ENCODE assay signal across 24 cellular contexts in the genomic region with DNA sequence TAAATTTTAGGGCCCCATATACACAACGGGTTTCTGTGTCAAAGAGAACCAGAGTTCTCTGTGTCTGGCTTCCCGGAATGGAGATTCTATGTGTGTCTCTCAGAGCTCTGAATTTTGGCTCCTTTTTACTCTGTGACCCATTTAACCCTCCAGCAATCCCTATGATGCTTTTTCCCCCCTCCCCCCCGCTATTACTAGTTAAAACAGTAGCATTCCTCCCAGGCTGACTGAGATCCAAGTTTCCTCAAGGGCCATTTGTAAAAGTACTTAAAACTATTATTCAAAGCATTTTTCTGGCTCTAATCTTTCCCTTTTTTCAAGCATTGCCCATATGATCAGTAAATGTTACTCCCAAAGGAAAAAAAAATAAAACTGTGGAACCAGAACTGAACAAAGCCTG. TPM values are rescaled to one million over a fixed set of nuclear protein-coding genes. Genes with fewer than 3 reads are reported as not detected.
"Had no signal": no experiment of that assay in that cellular context is flagged by ENCODE, and none has a peak within 500 bp of the region (broad histone marks: within the 10 kb centered on the region; RNA-seq: fewer than 3 reads in every experiment).

No MANE protein-coding gene starts in this region.

- H3K4me3 Mint-ChIP-seq: activated CD4-positive, alpha-beta memory T cell treated with anti-CD3 and anti-CD28 coated beads, Interleukin-2, amount 10 ng/mL, durations not matched to agents 7 days and 5 days; activated CD4-positive, alpha-beta T cell treated with anti-CD3 and anti-CD28 coated beads, Interleukin-2, amount 10 ng/mL, durations not matched to agents 7 days and 5 days; activated naive CD4-positive, alpha-beta T cell treated with anti-CD3 and anti-CD28 coated beads, Interleukin-2, amount 10 ng/mL, durations not matched to agents 7 days and 5 days; activated T-cell treated with anti-CD3 and anti-CD28 coated beads, Interleukin-2, amount 50 U/mL, for 24 hours; naive B cell; nephron progenitor cell; type B pancreatic cell had no signal

- H3K27ac ChIP-seq: body of pancreas, esophagus squamous epithelium, lower lobe of right lung, neutrophil, right lobe of liver, testis, uterus had no signal

- H3K9me3 ChIP-seq: body of pancreas, esophagus squamous epithelium, lower lobe of right lung, neutrophil, right lobe of liver, testis, uterus had no signal

- H3K9me3 Mint-ChIP-seq: activated CD4-positive, alpha-beta memory T cell treated with anti-CD3 and anti-CD28 coated beads, Interleukin-2, amount 10 ng/mL, durations not matched to agents 7 days and 5 days; activated CD4-positive, alpha-beta T cell treated with anti-CD3 and anti-CD28 coated beads, Interleukin-2, amount 10 ng/mL, durations not matched to agents 7 days and 5 days; activated naive CD4-positive, alpha-beta T cell treated with anti-CD3 and anti-CD28 coated beads, Interleukin-2, amount 10 ng/mL, durations not matched to agents 7 days and 5 days; activated T-cell treated with anti-CD3 and anti-CD28 coated beads, Interleukin-2, amount 50 U/mL, for 24 hours; nephron progenitor cell; type B pancreatic cell had no signal

- H3K36me3 ChIP-seq: esophagus squamous epithelium, lower lobe of right lung, neutrophil, right lobe of liver, uterus had no signal

- H3K27ac Mint-ChIP-seq: activated CD4-positive, alpha-beta memory T cell treated with anti-CD3 and anti-CD28 coated beads, Interleukin-2, amount 10 ng/mL, durations not matched to agents 7 days and 5 days; activated CD4-positive, alpha-beta T cell treated with anti-CD3 and anti-CD28 coated beads, Interleukin-2, amount 10 ng/mL, durations not matched to agents 7 days and 5 days; activated naive CD4-positive, alpha-beta T cell treated with anti-CD3 and anti-CD28 coated beads, Interleukin-2, amount 10 ng/mL, durations not matched to agents 7 days and 5 days; activated T-cell treated with anti-CD3 and anti-CD28 coated beads, Interleukin-2, amount 50 U/mL, for 24 hours; naive B cell; nephron progenitor cell; progenitor cell of endocrine pancreas; type B pancreatic cell had no signal

- H3K4me3 ChIP-seq: body of pancreas, esophagus squamous epithelium, lower lobe of right lung, right lobe of liver, testis, uterus had no signal

- DNase-seq: activated CD4-positive, alpha-beta memory T cell treated with anti-CD3 and anti-CD28 coated beads, Interleukin-2, amount 10 ng/mL, durations not matched to agents 7 days and 5 days; activated CD4-positive, alpha-beta T cell treated with anti-CD3 and anti-CD28 coated beads, Interleukin-2, amount 10 ng/mL, durations not matched to agents 7 days and 5 days; activated CD4-positive, CD25-positive, alpha-beta regulatory T cell treated with anti-CD3 and anti-CD28 coated beads, Interleukin-2, amount 50 U/mL, for 72 hours; activated CD8-positive, alpha-beta memory T cell treated with anti-CD3 and anti-CD28 coated beads, Interleukin-2, amount 50 U/mL, for 48 hours; activated gamma-delta T cell; activated naive CD4-positive, alpha-beta T cell treated with anti-CD3 and anti-CD28 coated beads, Interleukin-2, amount 10 ng/mL, durations not matched to agents 7 days and 5 days; activated T-cell treated with anti-CD3 and anti-CD28 coated beads, Interleukin-2, amount 50 U/mL, for 24 hours; amniotic stem cell; body of pancreas; effector CD4-positive, alpha-beta T cell; esophagus squamous epithelium; lower lobe of right lung; naive B cell; nephron progenitor cell; right lobe of liver; stimulated activated CD4-positive, alpha-beta T cell treated with anti-CD3 and anti-CD28 coated beads, Interleukin-2, amount 100 ng/mL, for 48 hours; stimulated activated naive CD4-positive, alpha-beta T cell treated with Interleukin-2 at 50 U/mL for 16 hours; testis had no signal

- H3K27me3 ChIP-seq: body of pancreas, esophagus squamous epithelium, right lobe of liver, testis, uterus had no signal

- H3K27me3 Mint-ChIP-seq: activated naive CD4-positive, alpha-beta T cell treated with anti-CD3 and anti-CD28 coated beads, Interleukin-2, amount 10 ng/mL, durations not matched to agents 7 days and 5 days had no signal

- H3K36me3 Mint-ChIP-seq: activated naive CD4-positive, alpha-beta T cell treated with anti-CD3 and anti-CD28 coated beads, Interleukin-2, amount 10 ng/mL, durations not matched to agents 7 days and 5 days; naive B cell; type B pancreatic cell had no signal

- H3K4me1 ChIP-seq: body of pancreas, lower lobe of right lung, right lobe of liver, testis, uterus had no signal

- H3K4me1 Mint-ChIP-seq: activated CD4-positive, alpha-beta memory T cell treated with anti-CD3 and anti-CD28 coated beads, Interleukin-2, amount 10 ng/mL, durations not matched to agents 7 days and 5 days; activated CD4-positive, alpha-beta T cell treated with anti-CD3 and anti-CD28 coated beads, Interleukin-2, amount 10 ng/mL, durations not matched to agents 7 days and 5 days; activated naive CD4-positive, alpha-beta T cell treated with anti-CD3 and anti-CD28 coated beads, Interleukin-2, amount 10 ng/mL, durations not matched to agents 7 days and 5 days; naive B cell had no signal

- ATAC-seq: body of pancreas, left lobe of liver, lower lobe of right lung, right lobe of liver had no signal

RNA-seq across cellular contexts. Expression of gene STAC, which starts 6.6 kb away (rescaled TPM):
- total RNA-seq: activated CD4-positive, alpha-beta memory T cell treated with anti-CD3 and anti-CD28 coated beads, Interleukin-2, amount 10 ng/mL, durations not matched to agents 7 days and 5 days; osteocyte had no signal
